In the genomic region with DNA sequence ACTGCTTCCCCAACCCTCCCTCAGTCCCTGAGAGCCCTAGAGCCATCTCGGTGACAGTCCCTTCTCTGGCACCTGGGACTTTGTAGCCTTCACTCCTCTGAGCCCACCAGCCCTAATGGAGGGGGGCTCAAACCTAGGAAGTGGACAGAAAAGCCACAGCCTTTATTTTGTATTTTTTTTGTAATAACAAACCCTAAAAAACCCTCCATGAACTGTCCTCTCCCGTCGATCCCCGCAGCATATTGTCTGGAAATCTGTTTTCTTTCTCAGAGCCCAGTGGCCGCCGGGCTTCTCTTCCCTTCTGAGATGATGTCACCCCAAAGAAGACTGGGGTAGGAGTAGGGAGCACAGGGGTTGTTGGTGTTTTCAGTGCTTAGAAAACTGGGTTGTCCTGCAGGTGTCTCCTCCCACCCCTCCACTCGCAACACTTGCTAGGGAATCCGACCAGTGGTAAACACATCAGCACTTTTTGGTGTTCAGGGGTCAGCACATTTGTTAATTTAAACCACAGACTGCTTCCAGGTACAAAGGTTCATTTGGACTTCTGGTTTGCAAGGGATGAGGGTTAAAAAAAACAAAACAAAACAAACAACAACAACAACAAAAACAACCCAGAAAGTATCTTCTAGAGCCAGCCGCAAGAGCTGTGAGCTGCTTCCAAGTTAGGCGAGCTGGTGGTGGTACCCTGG, we compare ENCODE assay signal across 24 cellular contexts. TPM values are rescaled to one million over a fixed set of nuclear protein-coding genes. Genes with fewer than 3 reads are reported as not detected.
"Had no signal": no experiment of that assay in that cellular context is flagged by ENCODE, and none has a peak within 500 bp of the region (broad histone marks: within the 10 kb centered on the region; RNA-seq: fewer than 3 reads in every experiment).

No MANE protein-coding gene starts in this region.

- H3K9me3 ChIP-seq: esophagus squamous epithelium, gastroesophageal sphincter, mucosa of descending colon, right atrium auricular region, stomach, thoracic aorta had no signal

- H3K9me3 Mint-ChIP-seq: dendritic cell treated with granulocyte-macrophage colony-stimulating factor and Interleukin-4, amounts not matched to agents 40 ng/mL and 50 ng/mL, for 4 days; neural progenitor cell had no signal

- H3K4me3 ChIP-seq: esophagus squamous epithelium, gastroesophageal sphincter, mucosa of descending colon, right atrium auricular region, stomach, thoracic aorta had no signal

- H3K36me3 ChIP-seq: esophagus squamous epithelium, gastroesophageal sphincter, neural progenitor cell, right atrium auricular region, stomach, thoracic aorta had no signal

- H3K4me1 Mint-ChIP-seq: natural killer cell, neural progenitor cell had no signal

- H3K4me1 ChIP-seq: neural progenitor cell, right atrium auricular region had no signal

- H3K4me3 Mint-ChIP-seq: dendritic cell treated with granulocyte-macrophage colony-stimulating factor and Interleukin-4, amounts not matched to agents 40 ng/mL and 50 ng/mL, for 4 days; effector memory CD8-positive, alpha-beta T cell; natural killer cell; neural progenitor cell had no signal

- H3K27ac ChIP-seq: esophagus squamous epithelium, gastroesophageal sphincter, neural progenitor cell, right atrium auricular region, stomach, thoracic aorta had no signal

- H3K9ac ChIP-seq: neural progenitor cell had no signal

- DNase-seq: cerebellar nuclear complex; effector memory CD8-positive, alpha-beta T cell; esophagus squamous epithelium; foreskin fibroblast; glutamatergic neuron; mammary epithelial cell; mucosa of descending colon; natural killer cell; nucleus accumbens; small intestine; stimulated activated CD4-positive, alpha-beta T cell treated with anti-CD3 and anti-CD28 coated beads, Interleukin-12 subunit alpha, Interleukin-12 subunit beta, amount 100 ng/mL, for 4 hours; stimulated activated naive CD4-positive, alpha-beta T cell; stomach; substantia nigra; trophoblast cell had no signal

- H3K36me3 Mint-ChIP-seq: natural killer cell, neural progenitor cell had no signal

- ATAC-seq: effector memory CD8-positive, alpha-beta T cell; left lobe of liver; mucosa of descending colon; natural killer cell had no signal

- H3K27ac Mint-ChIP-seq: dendritic cell treated with granulocyte-macrophage colony-stimulating factor and Interleukin-4, amounts not matched to agents 40 ng/mL and 50 ng/mL, for 4 days; effector memory CD8-positive, alpha-beta T cell; natural killer cell; neural progenitor cell had no signal

RNA-seq across cellular contexts. Expression of a gene that starts 9.9 kb away (rescaled TPM):
- total RNA-seq: epithelial cell of proximal tubule, gastroesophageal sphincter, left lobe of liver, mammary epithelial cell, myocyte, natural killer cell, pulmonary artery endothelial cell, right atrium auricular region, stomach, thoracic aorta had no signal
- polyA plus RNA-seq: mammary epithelial cell, small intestine, stomach had no signal
